ENCODE assay signal across 13 cellular contexts in the genomic region with DNA sequence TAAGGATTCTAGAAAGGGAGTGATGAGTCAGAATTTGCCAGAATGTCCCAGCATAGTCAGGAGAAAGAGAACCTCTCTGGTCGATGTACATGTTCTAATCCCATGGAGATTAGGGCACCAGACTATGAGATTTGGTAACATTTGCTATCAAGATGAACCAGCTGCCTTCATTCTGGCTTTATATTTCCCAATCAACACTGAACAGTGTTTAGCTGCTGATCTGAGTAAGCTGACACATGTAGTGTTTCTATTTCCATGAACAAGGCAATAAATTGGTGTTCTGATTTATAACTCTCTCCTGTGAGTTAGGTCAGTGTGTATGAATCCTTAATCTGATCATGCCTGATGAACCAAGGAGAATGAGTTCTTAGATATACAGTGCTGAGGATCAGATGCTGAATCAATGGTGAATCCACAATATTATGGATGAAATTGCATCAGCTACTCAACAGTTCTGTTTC.
DNase-seq lines count a peak whose midpoint lies in the region; ATAC-seq and TF ChIP-seq lines count a peak whose summit lies in the region.
"Had no signal": no experiment of that assay in that cellular context is flagged by ENCODE, and none has a peak within 500 bp of the region (broad histone marks: within the 10 kb centered on the region; RNA-seq: fewer than 3 reads in every experiment).

No MANE protein-coding gene starts in this region.

- peaks cover 38% of the 10 kb centered on the region for H3K4me1 ChIP-seq in CD8-positive, alpha-beta T cell (ENCODE audit: insufficient read depth, low read length)
- peaks cover 0 to 15% (median 8%) of the 10 kb centered on the region in 6 donors for H3K4me1 ChIP-seq in spleen

- ATAC-seq in CD8-positive, alpha-beta T cell = no peak
- ATAC-seq in naive thymus-derived CD8-positive, alpha-beta T cell = no peak
- no peak for ATAC-seq in GM18909 (IDR thresholded peaks at IDR 0.05; ENCODE audit: poor library complexity, unreplicated experiment)
- ATAC-seq: WTC11 had no signal

- no peak for TF ChIP-seq POLR2A in spleen (IDR thresholded peaks at IDR 0.05)

- no peaks in the 10 kb centered on the region for H3K9me3 ChIP-seq in CD8-positive, alpha-beta T cell (ENCODE audit: low read length)
- H3K9me3 ChIP-seq in spleen = no peaks in the 10 kb centered on the region
- H3K9me3 ChIP-seq: SK-N-SH had no signal

- H3K36me3 Mint-ChIP-seq in CD8-positive, alpha-beta T cell = peaks cover 75% of the 10 kb centered on the region
- H3K36me3 Mint-ChIP-seq in naive thymus-derived CD8-positive, alpha-beta T cell = peaks cover 8 to 67% (median 55%) of the 10 kb centered on the region in 3 donors

- H3K4me3 Mint-ChIP-seq in CD8-positive, alpha-beta T cell = no peak overlapping the region
- H3K4me3 Mint-ChIP-seq in naive thymus-derived CD8-positive, alpha-beta T cell = peak overlapping the region in 8 of 10 donors; percentile 21 to 78 (median 54)
- H3K4me3 Mint-ChIP-seq: nephron progenitor cell, WTC11 had no signal

- peaks cover 2% of the 10 kb centered on the region for H3K9me3 Mint-ChIP-seq in CD8-positive, alpha-beta T cell
- peaks cover 0 to 9% (median 6%) of the 10 kb centered on the region in 9 donors for H3K9me3 Mint-ChIP-seq in naive thymus-derived CD8-positive, alpha-beta T cell
- H3K9me3 Mint-ChIP-seq: WTC11 had no signal

- no peak for TF ChIP-seq CTCF in CD8-positive, alpha-beta T cell (IDR thresholded peaks at IDR 0.05)
- TF ChIP-seq CTCF in cardiac fibroblast (IDR thresholded peaks at IDR 0.05; ENCODE audit: low read depth, low read length) = no peak
- no peak for TF ChIP-seq CTCF in spleen (IDR thresholded peaks at IDR 0.05 in 8 of 11, conservative IDR thresholded peaks at IDR 0.05 in 3 of 11)

- WGBS in spleen, 5 donors = 53 to 87% (median 73%) methylated on average over 1 of the region's 1 CpG

- CTCF ChIA-PET in CD8-positive, alpha-beta T cell (lab: Charles Lee) = interaction anchor here (0.9 to 5.3 kb wide), 2 partner anchors 159 to 160 kb away, joined by 6 to 18 read pairs; no protein-coding TSS in a partner anchor

- no peak for DNase-seq in CD8-positive, alpha-beta T cell
- DNase-seq in LHCN-M2 (ENCODE audit: low read depth) (peak; percentile 32), cardiac fibroblast (ENCODE audit: low read depth in 2 of 2) (peak; percentile 41 to 51), spleen (no peak)
- DNase-seq in naive thymus-derived CD8-positive, alpha-beta T cell = no peak
- no peak for DNase-seq in stimulated activated CD4-positive, alpha-beta T cell treated with anti-CD3 and anti-CD28 coated beads, Interleukin-4, amount 100 ng/mL, for 24 hours
- DNase-seq: DMS 273 treated with DMSO at 0.1 percent for 48 hours, NCI-H2081, nephron progenitor cell, SK-N-SH had no signal

- POLR2A ChIA-PET in CD8-positive, alpha-beta T cell (lab: Charles Lee) = interaction anchor here (1.6 kb wide), 1 partner anchor 31 kb away, joined by 4 read pairs; no protein-coding TSS in a partner anchor
- POLR2A ChIA-PET in naive thymus-derived CD8-positive, alpha-beta T cell (lab: Charles Lee) = interaction anchor here (1.2 to 2.4 kb wide), 2 partner anchors 11 to 39 kb away, joined by 4 to 6 read pairs; no protein-coding TSS in a partner anchor

- peaks cover 60% of the 10 kb centered on the region for H3K4me1 Mint-ChIP-seq in CD8-positive, alpha-beta T cell (ENCODE audit: low read depth)
- H3K4me1 Mint-ChIP-seq in naive thymus-derived CD8-positive, alpha-beta T cell = peaks cover 23 to 80% (median 63%) of the 10 kb centered on the region in 4 donors

- intact Hi-C loops in CD8-positive, alpha-beta T cell (cut with DNase I, micrococcal nuclease) = loop anchor here in 1 of 2 experiments (5.0 kb wide), 1 partner anchor 35 kb away; no protein-coding TSS in a partner anchor
- intact Hi-C loops in spleen (cut with DNase I; ENCODE audit: low total_unique reads) = no loop called here

- no peak overlapping the region for H3K4me3 ChIP-seq in CD8-positive, alpha-beta T cell (ENCODE audit: low read depth, low read length)
- H3K4me3 ChIP-seq in cardiac fibroblast (replicated peaks in 1 of 2; ENCODE audit: low read depth in 2 of 2, low read length in 2 of 2) (no peak overlapping the region), spleen (no peak overlapping the region)
- H3K4me3 ChIP-seq: tibial nerve had no signal

- H3K27me3 Mint-ChIP-seq in CD8-positive, alpha-beta T cell (ENCODE audit: low read depth) = no peaks in the 10 kb centered on the region
- H3K27me3 Mint-ChIP-seq in naive thymus-derived CD8-positive, alpha-beta T cell = no peaks in the 10 kb centered on the region

- peaks cover 32% of the 10 kb centered on the region for H3K36me3 ChIP-seq in CD8-positive, alpha-beta T cell (ENCODE audit: insufficient read depth, low read length)
- peaks cover 0 to 36% (median 19%) of the 10 kb centered on the region in 6 donors for H3K36me3 ChIP-seq in spleen

- peak overlapping the region; percentile 87 for H3K27ac Mint-ChIP-seq in CD8-positive, alpha-beta T cell
- peak overlapping the region; percentile 80 to 95 (median 86) for H3K27ac Mint-ChIP-seq in naive thymus-derived CD8-positive, alpha-beta T cell

- no peak overlapping the region for H3K27ac ChIP-seq in CD8-positive, alpha-beta T cell (ENCODE audit: low read depth, low read length)
- peak overlapping the region in 3 of 8 donors; percentile 7 to 53 (median 15) for H3K27ac ChIP-seq in spleen
- H3K27ac ChIP-seq: tibial nerve had no signal

- no peaks in the 10 kb centered on the region for H3K27me3 ChIP-seq in CD8-positive, alpha-beta T cell (ENCODE audit: insufficient read depth, low read length)
- H3K27me3 ChIP-seq in spleen (replicated peaks in 1 of 7) = no peaks in the 10 kb centered on the region
- H3K27me3 ChIP-seq: tibial nerve had no signal

Comparison
In these comparisons a context has a peak if more than half of its experiments do, and no peak if none do; other contexts are left out.
1. DNase-seq: peak in LHCN-M2 (single experiment) and cardiac fibroblast (2 of 2); none in CD8-positive, alpha-beta T cell (0 of 7), naive thymus-derived CD8-positive, alpha-beta T cell (0 of 10), stimulated activated CD4-positive, alpha-beta T cell treated with anti-CD3 and anti-CD28 coated beads, Interleukin-4, amount 100 ng/mL, for 24 hours (single experiment) and spleen (single experiment).